In the genomic region with DNA sequence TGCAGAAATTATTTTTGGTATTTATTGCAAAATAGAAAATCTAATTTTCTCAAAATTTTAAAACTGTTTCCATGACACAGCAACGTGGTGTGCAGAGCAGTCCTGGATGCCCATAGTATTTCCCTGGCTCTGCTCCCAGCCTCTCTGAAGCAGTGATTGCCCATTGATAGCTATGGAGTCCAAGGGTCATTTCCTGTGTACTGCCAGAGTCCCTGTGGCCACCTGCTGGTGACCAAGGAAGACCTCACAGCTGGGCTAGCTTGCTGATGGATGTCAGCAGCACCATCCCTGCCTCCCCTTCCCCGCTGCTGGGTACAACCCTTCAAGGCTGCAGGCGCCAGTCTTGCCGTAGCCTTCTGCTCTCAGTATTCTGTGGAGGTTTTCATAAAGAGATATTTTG, we compare ENCODE assay signal across 11 cellular contexts.
A peak's percentile ranks its signal among the peaks of the same experiment; 100 is the strongest.
DNase-seq lines count a peak whose midpoint lies in the region; ATAC-seq and TF ChIP-seq lines count a peak whose summit lies in the region.
"Had no signal": no experiment of that assay in that cellular context is flagged by ENCODE, and none has a peak within 500 bp of the region (broad histone marks: within the 10 kb centered on the region; RNA-seq: fewer than 3 reads in every experiment).

No MANE protein-coding gene starts in this region.

- H3K9me3 ChIP-seq in H9 (ENCODE audit: control insufficient read depth, low read depth, low read length) (no peaks in the 10 kb centered on the region), PC-9 (ENCODE audit: insufficient read depth, low read depth) (peaks cover 9% of the 10 kb centered on the region; the same call in 1 of the 2 replicates), iPS DF 6.9 (ENCODE audit: control insufficient read depth, insufficient read depth, low read length) (no peaks in the 10 kb centered on the region), thyroid gland (no peaks in the 10 kb centered on the region), esophagus muscularis mucosa (no peaks in the 10 kb centered on the region)
- H3K9me3 ChIP-seq: psoas muscle had no signal

- no peak overlapping the region for H3K9ac ChIP-seq in H9 (ENCODE audit: extremely low read depth, insufficient read length, low read length)

- H3K56ac ChIP-seq in H9 (ENCODE audit: insufficient read length, low read depth, low read length), result no peak overlapping the region

- H3K9me3 Mint-ChIP-seq in H9, result peaks cover 0 to 6% of the 10 kb centered on the region in 2 experiments; a peak in 3 of 5 replicates
- H3K9me3 Mint-ChIP-seq: stimulated activated naive CD8-positive, alpha-beta T cell treated with anti-CD3 and anti-CD28 coated beads, Interleukin-15, amount 100 ng/mL, for 72 hours had no signal

- ATAC-seq in GM18868 (IDR thresholded peaks at IDR 0.05; ENCODE audit: unreplicated experiment), result no peak
- ATAC-seq: psoas muscle; stimulated activated naive CD8-positive, alpha-beta T cell treated with anti-CD3 and anti-CD28 coated beads, Interleukin-15, amount 100 ng/mL, for 72 hours had no signal

- no peak overlapping the region for H3T11ph ChIP-seq in H9 (ENCODE audit: low read length)

- no peak overlapping the region for H3K14ac ChIP-seq in H9 (ENCODE audit: insufficient read depth, low read length)

- TF ChIP-seq CTCF in H9 (conservative IDR thresholded peaks at IDR 0.05) (peak; percentile 47; the same call in 2 of the 3 replicates), PC-9 (conservative IDR thresholded peaks at IDR 0.05) (no peak; the same call in 1 of the 2 replicates), thyroid gland (IDR thresholded peaks at IDR 0.05) (peak in 3 of 6 experiments; percentile 16 to 26 (median 19)), esophagus muscularis mucosa (IDR thresholded peaks at IDR 0.05) (no peak)

- H2AK5ac ChIP-seq in H9 (ENCODE audit: insufficient read length, low read length), result no peak overlapping the region

- H4K91ac ChIP-seq in H9 (ENCODE audit: insufficient read length, low read depth, low read length), result no peak overlapping the region

- no peak overlapping the region for H2BK12ac ChIP-seq in H9 (ENCODE audit: insufficient read length, low read depth, low read length)

- H3K4me3 Mint-ChIP-seq in H9, result no peak overlapping the region
- H3K4me3 Mint-ChIP-seq: stimulated activated naive CD8-positive, alpha-beta T cell treated with anti-CD3 and anti-CD28 coated beads, Interleukin-15, amount 100 ng/mL, for 72 hours had no signal

- no CpG with 5 or more reads among the region's 4 CpGs for WGBS in H9 (ENCODE audit: extremely low coverage, insufficient read length, low lambda C conversion rate)
- no CpG with 5 or more reads among the region's 4 CpGs for WGBS in iPS DF 6.9 (ENCODE audit: insufficient coverage, insufficient read length)
- WGBS in thyroid gland, 2 donors, result 77% methylated on average over 4 of the region's 4 CpGs
- 84% methylated on average over 4 of the region's 4 CpGs for WGBS in esophagus muscularis mucosa

- TF ChIP-seq POLR2A in thyroid gland (IDR thresholded peaks at IDR 0.05) (no peak), esophagus muscularis mucosa (IDR thresholded peaks at IDR 0.05; ENCODE audit: low read depth) (no peak)

- no peak overlapping the region for H4K8ac ChIP-seq in H9 (replicated peaks; ENCODE audit: insufficient read length, low read depth, low read length)

- H3K36me3 ChIP-seq in PC-9 (ENCODE audit: low read depth) (no peaks in the 10 kb centered on the region), iPS DF 6.9 (ENCODE audit: control insufficient read depth, insufficient read depth, low read length) (no peaks in the 10 kb centered on the region), thyroid gland (no peaks in the 10 kb centered on the region), esophagus muscularis mucosa (no peaks in the 10 kb centered on the region)

- H3K4me3 ChIP-seq in PC-9, result no peak overlapping the region
- H3K4me3 ChIP-seq in iPS DF 6.9 (ENCODE audit: low read length), result no peak overlapping the region
- no peak overlapping the region for H3K4me3 ChIP-seq in thyroid gland (replicated peaks in 1 of 3)
- H3K4me3 ChIP-seq in esophagus muscularis mucosa, result no peak overlapping the region
- H3K4me3 ChIP-seq: psoas muscle had no signal

- no peak overlapping the region for H2BK15ac ChIP-seq in H9 (ENCODE audit: low read depth, low read length)

- H3F3A ChIP-seq in PC-9 (ENCODE audit: insufficient read depth, low read depth), result no peaks in the 10 kb centered on the region

- no peak overlapping the region for H3K4me2 ChIP-seq in H9 (ENCODE audit: insufficient read depth, insufficient read length, low read length)
- H3K4me2 ChIP-seq in PC-9, result no peak overlapping the region

- H3K4me1 Mint-ChIP-seq in H9, result peaks cover 6 to 8% of the 10 kb centered on the region in 2 experiments
- H3K4me1 Mint-ChIP-seq: stimulated activated naive CD8-positive, alpha-beta T cell treated with anti-CD3 and anti-CD28 coated beads, Interleukin-15, amount 100 ng/mL, for 72 hours had no signal

- no peaks in the 10 kb centered on the region for H3K9me2 ChIP-seq in PC-9 (ENCODE audit: insufficient read depth)

- H3K36me3 Mint-ChIP-seq in H9 (ENCODE audit: insufficient read depth in 1 of 3, low read depth in 3 of 3), result peaks cover 0 to 4% (median 3%) of the 10 kb centered on the region in 3 experiments; a peak in 3 of 7 replicates

- POLR2A ChIA-PET in PC-9 (lab: Charles Lee; ENCODE audit: unreplicated experiment), result interaction anchor here (0.7 kb wide), 1 partner anchor 25 kb away, joined by 7 read pairs; no protein-coding TSS in a partner anchor

- H2BK20ac ChIP-seq in H9 (ENCODE audit: low read depth, low read length, poor library complexity, severe bottlenecking), result no peak overlapping the region

- H3K27ac ChIP-seq in H9 (ENCODE audit: insufficient read length, low read depth, low read length), result no peak overlapping the region
- no peak overlapping the region for H3K27ac ChIP-seq in PC-9
- no peak overlapping the region for H3K27ac ChIP-seq in iPS DF 6.9 (ENCODE audit: low read length)
- H3K27ac ChIP-seq in thyroid gland, result no peak overlapping the region
- H3K27ac ChIP-seq in esophagus muscularis mucosa (replicated peaks in 1 of 4), result no peak overlapping the region
- H3K27ac ChIP-seq: psoas muscle had no signal

- no peak overlapping the region for H4K5ac ChIP-seq in H9 (ENCODE audit: insufficient read length, low read depth, low read length)

- no TSS peak for BruUV-seq in PC-9 (replicated peaks; lab: Mats Ljungman, UMichigan)

- DNase-seq in H9, result peak; percentile 64
- DNase-seq in PC-9, result peak; percentile 24 to 65
- peak; percentile 18 for DNase-seq in iPS DF 6.9 (ENCODE audit: low read depth, low spot score)
- DNase-seq in thyroid gland, result peak; percentile 35 to 38
- no peak for DNase-seq in esophagus muscularis mucosa (ENCODE audit: extremely low spot score)
- DNase-seq in anterior cingulate cortex (lab: John Stamatoyannopoulos, UW), result no peak
- DNase-seq: amygdala; NCI-H1436; psoas muscle; stimulated activated naive CD8-positive, alpha-beta T cell treated with anti-CD3 and anti-CD28 coated beads, Interleukin-15, amount 100 ng/mL, for 72 hours had no signal

- no peak overlapping the region for H3K27ac Mint-ChIP-seq in H9

- H3K27me3 ChIP-seq in H9 (ENCODE audit: insufficient read depth, low read length) (no peaks in the 10 kb centered on the region), PC-9 (ENCODE audit: insufficient read depth, low read depth) (no peaks in the 10 kb centered on the region), iPS DF 6.9 (ENCODE audit: control insufficient read depth, insufficient read depth, low read length) (no peaks in the 10 kb centered on the region), thyroid gland (no peaks in the 10 kb centered on the region), esophagus muscularis mucosa (peaks cover 0 to 7% (median 0%) of the 10 kb centered on the region in 4 donors)

- intact Hi-C loops in PC-9 (cut with micrococcal nuclease; ENCODE audit: unreplicated experiment) (loop anchor here (1.0 kb wide), 1 partner anchor 12 kb away; no protein-coding TSS in a partner anchor), thyroid gland (cut with DNase I) (no loop called here), esophagus muscularis mucosa (cut with DNase I) (no loop called here)

- no peaks in the 10 kb centered on the region for H4K20me1 ChIP-seq in H9 (ENCODE audit: control insufficient read depth, insufficient read depth, insufficient read length)
- H4K20me1 ChIP-seq in PC-9 (ENCODE audit: insufficient read depth), result no peaks in the 10 kb centered on the region

- H2BK5ac ChIP-seq in H9 (ENCODE audit: insufficient read length, low read length), result no peak overlapping the region

- H3K23me2 ChIP-seq in H9 (ENCODE audit: insufficient read length, low read depth, low read length, poor library complexity, severe bottlenecking), result peaks cover 2% of the 10 kb centered on the region

- H3K79me1 ChIP-seq in H9 (ENCODE audit: insufficient read depth, low read depth, low read length, poor library complexity, severe bottlenecking), result no peaks in the 10 kb centered on the region

- H3K23ac ChIP-seq in H9 (ENCODE audit: insufficient read length, low read depth, low read length), result no peak overlapping the region

- H3K27me3 Mint-ChIP-seq in H9 (ENCODE audit: low read depth), result peaks cover 3% of the 10 kb centered on the region; the same call in 1 of the 2 replicates
- H3K27me3 Mint-ChIP-seq: stimulated activated naive CD8-positive, alpha-beta T cell treated with anti-CD3 and anti-CD28 coated beads, Interleukin-15, amount 100 ng/mL, for 72 hours had no signal

- H3K4me1 ChIP-seq in H9 (ENCODE audit: insufficient read depth, low read length) (no peaks in the 10 kb centered on the region; the same call in 1 of the 2 replicates), PC-9 (replicated peaks; ENCODE audit: insufficient read depth) (peaks cover 10% of the 10 kb centered on the region; the same call in 1 of the 2 replicates), iPS DF 6.9 (ENCODE audit: control insufficient read depth, insufficient read depth, low read length) (0 out of 2 replicates have a peak, but pooled peaks cover 1% of the 10 kb centered on the region), thyroid gland (peaks cover 0 to 5% of the 10 kb centered on the region in 2 donors), esophagus muscularis mucosa (no peaks in the 10 kb centered on the region)
- H3K4me1 ChIP-seq: psoas muscle had no signal

- H3K79me2 ChIP-seq in H9 (ENCODE audit: insufficient read depth, low read length) (no peaks in the 10 kb centered on the region), PC-9 (ENCODE audit: low read depth) (no peaks in the 10 kb centered on the region)

- H3K4ac ChIP-seq in H9 (ENCODE audit: low read depth, low read length), result no peak overlapping the region

- CTCF ChIA-PET in PC-9 (lab: Charles Lee), result interaction anchor here (0.5 to 0.6 kb wide), 2 partner anchors 138 to 147 kb away, joined by 6 to 14 read pairs; no protein-coding TSS in a partner anchor

- H2BK120ac ChIP-seq in H9 (ENCODE audit: low read depth, low read length, poor library complexity, severe bottlenecking), result no peak overlapping the region

- no peak overlapping the region for H2AFZ ChIP-seq in H9 (ENCODE audit: low read length)
- no peak overlapping the region for H2AFZ ChIP-seq in PC-9

- H3K18ac ChIP-seq in H9 (ENCODE audit: insufficient read length, low read depth, low read length), result no peak overlapping the region

- TF ChIP-seq EP300 in esophagus muscularis mucosa (IDR thresholded peaks at IDR 0.05), result no peak

Comparison
In these comparisons a context has a peak if more than half of its experiments do, and no peak if none do; other contexts are left out.
1. DNase-seq: peak in H9 (single experiment), PC-9 (2 of 2), iPS DF 6.9 (single experiment) and thyroid gland (2 of 2); none in esophagus muscularis mucosa (single experiment) and anterior cingulate cortex (0 of 58).